Comparison of ENCODE assay signal across 14 cellular contexts in the genomic region with DNA sequence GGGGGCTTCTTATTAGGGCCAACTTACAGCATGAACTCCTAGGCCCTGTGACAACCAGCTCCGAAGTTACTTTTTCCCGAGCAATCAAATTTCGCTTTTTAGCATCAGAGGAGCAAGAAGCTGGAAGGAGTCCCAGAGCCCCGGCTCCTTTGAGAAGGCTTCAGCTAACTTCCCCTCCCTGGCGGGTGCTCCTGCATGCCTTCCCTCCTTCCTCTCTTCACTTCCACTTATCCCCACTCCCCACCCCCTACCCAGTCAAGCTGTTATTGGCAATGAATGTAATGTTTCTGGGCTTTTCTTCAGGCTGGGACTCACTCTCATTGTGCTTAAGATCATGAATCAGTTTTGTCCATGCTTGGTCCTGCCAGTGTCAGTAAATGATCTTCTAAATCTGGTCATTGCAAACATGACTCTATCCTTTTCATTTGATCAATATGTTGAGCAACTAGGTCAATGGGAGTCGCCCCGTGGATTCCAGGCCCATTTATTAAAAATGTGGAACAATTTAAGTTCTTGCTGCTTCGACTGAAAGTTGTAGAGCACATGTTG.
DNase-seq lines count a peak whose midpoint lies in the region; ATAC-seq, FAIRE-seq and TF ChIP-seq lines count a peak whose summit lies in the region.
"Had no signal": no experiment of that assay in that cellular context is flagged by ENCODE, and none has a peak within 500 bp of the region (broad histone marks: within the 10 kb centered on the region; RNA-seq: fewer than 3 reads in every experiment).

No MANE protein-coding gene starts in this region.

- intact Hi-C loops in left cardiac atrium (cut with DNase I), result no loop called here
- intact Hi-C loops in sciatic nerve (cut with DNase I), result no loop called here

- H3K4me2 ChIP-seq in GM23248 (ENCODE audit: unreplicated experiment), result no peak overlapping the region

- H3K4me1 ChIP-seq in GM23248 (ENCODE audit: insufficient read depth), result peaks cover 66% of the 10 kb centered on the region

- peak overlapping the region; percentile 40 for H2AFZ ChIP-seq in GM23248

- no peaks in the 10 kb centered on the region for H3K36me3 ChIP-seq in GM23248 (ENCODE audit: low read depth)
- H3K36me3 ChIP-seq: transverse colon had no signal

- H3K9ac ChIP-seq in GM23248, result peak overlapping the region; percentile 77

- H3K9me3 ChIP-seq in GM23248 (ENCODE audit: low read depth), result no peaks in the 10 kb centered on the region
- H3K9me3 ChIP-seq: transverse colon had no signal

- H3K9me2 ChIP-seq in GM23248 (ENCODE audit: insufficient read depth), result no peaks in the 10 kb centered on the region

- no peaks in the 10 kb centered on the region for H3K79me2 ChIP-seq in GM23248 (ENCODE audit: insufficient read depth)

- H3K27ac ChIP-seq in GM23248, result peak overlapping the region; percentile 93
- H3K27ac ChIP-seq: transverse colon had no signal

- no peaks in the 10 kb centered on the region for H4K20me1 ChIP-seq in GM23248 (ENCODE audit: insufficient read depth)

- no peak for FAIRE-seq in RCC 7860 (lab: Jason Lieb, UNC)
- FAIRE-seq: HTR-8/SVneo, keratinocyte had no signal

- DNase-seq in GM23248 (no peak), left cardiac atrium (peak; percentile 37), sciatic nerve (ENCODE audit: low spot score) (peak; percentile 66), RCC 7860 (ENCODE audit: low spot score) (no peak)
- no peak for DNase-seq in stimulated activated CD4-positive, alpha-beta T cell treated with anti-CD3 and anti-CD28 coated beads, Interleukin-15, amount 100 ng/mL, for 24 hours
- DNase-seq: activated CD4-positive, CD25-positive, alpha-beta regulatory T cell treated with anti-CD3 and anti-CD28 coated beads, Interleukin-2, amount 50 U/mL, for 72 hours; activated CD8-positive, alpha-beta memory T cell treated with anti-CD3 and anti-CD28 coated beads, Interleukin-2, amount 50 U/mL, for 4 hours; NCI-H748 treated with DMSO at 0.1 percent for 48 hours; posterior cingulate gyrus; transverse colon had no signal

- peaks cover 53% of the 10 kb centered on the region for H3F3A ChIP-seq in GM23248 (ENCODE audit: insufficient read depth)

- no peak; the same call in 2 of the 3 replicates for ATAC-seq in SK-N-SH treated with all-trans-retinoic acid at 6 μM for 48 hours
- ATAC-seq in left cardiac atrium, result peak in 1 of 2 donors; percentile 42
- peak; percentile 64 for ATAC-seq in sciatic nerve
- ATAC-seq in HG03342 (IDR thresholded peaks at IDR 0.05; ENCODE audit: unreplicated experiment), result no peak

- WGBS in GM23248 (ENCODE audit: low coverage in 1 of 2, low lambda C conversion rate in 2 of 2, missing lambda C conversion rate in 2 of 2), 2 experiments, result 19 to 20% methylated on average over 8 of the region's 8 CpGs

- no peak overlapping the region for H3K4me3 ChIP-seq in GM23248
- H3K4me3 ChIP-seq: transverse colon had no signal

- H3K27me3 ChIP-seq in GM23248 (replicated peaks; ENCODE audit: insufficient read depth), result no peaks in the 10 kb centered on the region
- H3K27me3 ChIP-seq: transverse colon had no signal

- in situ Hi-C loops in GM23248 (cut with MboI), result no loop called here

TF ChIP-seq in SK-N-SH treated with all-trans-retinoic acid at 6 μM for 48 hours, 23 proteins besides CTCF, POLR2A, EP300 and RAD21:
- no peak for TF ChIP-seq BACH2 (CRISPR knock-in tag; IDR thresholded peaks at IDR 0.05; ENCODE audit: borderline replicate concordance)
- 0 out of 2 replicates have a peak, but pooled peaks have one; percentile 9 for TF ChIP-seq TOX (CRISPR knock-in tag; IDR thresholded peaks at IDR 0.05; ENCODE audit: borderline replicate concordance)

Comparison
In these comparisons a context has a peak if more than half of its experiments do, and no peak if none do; other contexts are left out.
1. DNase-seq: peak in left cardiac atrium (single experiment) and sciatic nerve (single experiment); none in GM23248 (single experiment), RCC 7860 (single experiment) and stimulated activated CD4-positive, alpha-beta T cell treated with anti-CD3 and anti-CD28 coated beads, Interleukin-15, amount 100 ng/mL, for 24 hours (single experiment).